Comparison of ENCODE assay signal across 31 cellular contexts in genomic region chr12:58412466-58412865, GRCh38.
DNase-seq lines count a peak whose midpoint lies in the region; ATAC-seq and TF ChIP-seq lines count a peak whose summit lies in the region.
"Had no signal": no experiment of that assay in that cellular context is flagged by ENCODE, and none has a peak within 500 bp of the region (broad histone marks: within the 10 kb centered on the region; RNA-seq: fewer than 3 reads in every experiment).

No MANE protein-coding gene starts in this region.

- TF ChIP-seq CTCF in PC-3 (conservative IDR thresholded peaks at IDR 0.05; ENCODE audit: low read depth, low read length) (no peak), mesothelial cell of epicardium (IDR thresholded peaks at IDR 0.05; ENCODE audit: unreplicated experiment) (no peak), mucosa of descending colon (IDR thresholded peaks at IDR 0.05) (no peak)

- no peak for ATAC-seq in PC-3
- no peak for ATAC-seq in mucosa of descending colon
- ATAC-seq in GM19397 (IDR thresholded peaks at IDR 0.05; ENCODE audit: unreplicated experiment): no peak
- ATAC-seq in GM21786 (IDR thresholded peaks at IDR 0.05; ENCODE audit: unreplicated experiment): no peak
- ATAC-seq in GM18873 (IDR thresholded peaks at IDR 0.05; ENCODE audit: low FRiP score, unreplicated experiment): no peak
- ATAC-seq: HepG2; naive thymus-derived CD8-positive, alpha-beta T cell; Panc1; stimulated activated naive CD8-positive, alpha-beta T cell treated with anti-CD3 and anti-CD28 coated beads, Interleukin-15, amount 100 ng/mL, for 72 hours had no signal

- POLR2A ChIA-PET in PC-3 (lab: Charles Lee; ENCODE audit: unreplicated experiment): no interaction called here

- DNase-seq in CMK (ENCODE audit: low read depth): peak; percentile 9
- DNase-seq in PC-3: no peak
- DNase-seq in erythroblast (lab: John Stamatoyannopoulos, UW): peak; percentile 78 to 83
- no peak for DNase-seq in mesothelial cell of epicardium (ENCODE audit: low spot score in 2 of 2, unreplicated experiment in 2 of 2)
- DNase-seq in mucosa of descending colon: no peak
- DNase-seq: activated CD4-positive, alpha-beta T cell treated with anti-CD3 and anti-CD28 coated beads, Interleukin-2, amount 50 U/mL, for 4 hours; activated naive CD4-positive, alpha-beta T cell treated with Interleukin-2 at 50 U/mL for 16 hours; amniotic stem cell; BE2C; brain microvascular endothelial cell; CD8-positive, alpha-beta memory T cell; GDM1; HFFc6; Kasumi-1; left cardiac atrium; naive thymus-derived CD8-positive, alpha-beta T cell; NCI-H1694; NCI-H2171 treated with DMSO at 0.1 percent for 48 hours; NCI-H510A treated with DMSO at 0.1 percent for 48 hours; NK-92 treated with Interleukin-12 subunit alpha and Interleukin-12 subunit beta, amount 100 ng/mL, for 24 hours; occipital lobe; stimulated activated CD4-positive, alpha-beta T cell treated with anti-CD3 and anti-CD28 coated beads, Interleukin-1b, Interleukin-23, amount 100 ng/mL, for 48 hours; stimulated activated CD8-positive, alpha-beta memory T cell treated with anti-CD3 and anti-CD28 coated beads, Interleukin-4, amount 100 ng/mL, for 48 hours; stimulated activated naive CD8-positive, alpha-beta T cell treated with anti-CD3 and anti-CD28 coated beads, Interleukin-15, amount 100 ng/mL, for 72 hours; thyroid gland had no signal

- CTCF ChIA-PET in PC-3 (lab: Charles Lee): no interaction called here

- H2AFZ ChIP-seq in PC-3 (ENCODE audit: low read length): no peak overlapping the region

- H3K9me3 ChIP-seq in PC-3 (ENCODE audit: low read length) (no peaks in the 10 kb centered on the region), mucosa of descending colon (no peaks in the 10 kb centered on the region)
- H3K9me3 ChIP-seq: BE2C, thyroid gland had no signal

- no peaks in the 10 kb centered on the region for H3K9me2 ChIP-seq in PC-3 (replicated peaks; ENCODE audit: low read length)

- H3K4me1 ChIP-seq in PC-3 (ENCODE audit: insufficient read depth, low read length) (peaks cover 47% of the 10 kb centered on the region), mucosa of descending colon (ENCODE audit: low read depth) (no peaks in the 10 kb centered on the region)
- H3K4me1 ChIP-seq: BE2C had no signal

- H3K79me2 ChIP-seq in PC-3 (ENCODE audit: low read length): no peaks in the 10 kb centered on the region

- H3K4me3 ChIP-seq in PC-3 (ENCODE audit: low read length) (no peak overlapping the region), mucosa of descending colon (no peak overlapping the region)
- H3K4me3 ChIP-seq: skin epidermis, thyroid gland had no signal

- H3K27ac Mint-ChIP-seq in mesothelial cell of epicardium: peak overlapping the region; percentile 53
- H3K27ac Mint-ChIP-seq: CD8-positive, alpha-beta memory T cell; naive thymus-derived CD8-positive, alpha-beta T cell; stimulated activated naive CD8-positive, alpha-beta T cell treated with anti-CD3 and anti-CD28 coated beads, Interleukin-15, amount 100 ng/mL, for 72 hours had no signal

- intact Hi-C loops in PC-3 (cut with micrococcal nuclease) (no loop called here), mucosa of descending colon (cut with DNase I, micrococcal nuclease) (no loop called here)

- H3K4me3 Mint-ChIP-seq in mesothelial cell of epicardium: no peak overlapping the region
- H3K4me3 Mint-ChIP-seq: CD8-positive, alpha-beta memory T cell; HFFc6; naive thymus-derived CD8-positive, alpha-beta T cell; stimulated activated naive CD8-positive, alpha-beta T cell treated with anti-CD3 and anti-CD28 coated beads, Interleukin-15, amount 100 ng/mL, for 72 hours had no signal

- H3K36me3 ChIP-seq in PC-3 (ENCODE audit: low read depth, low read length) (no peaks in the 10 kb centered on the region), mucosa of descending colon (ENCODE audit: low read depth) (no peaks in the 10 kb centered on the region)
- H3K36me3 ChIP-seq: BE2C, brain microvascular endothelial cell, thyroid gland had no signal

- H3K4me2 ChIP-seq in PC-3 (ENCODE audit: low read length): no peak overlapping the region; the same call in 1 of the 2 replicates

- no peaks in the 10 kb centered on the region for H3K27me3 Mint-ChIP-seq in mesothelial cell of epicardium (ENCODE audit: low read depth)

- H3K9me3 Mint-ChIP-seq in mesothelial cell of epicardium: no peaks in the 10 kb centered on the region
- H3K9me3 Mint-ChIP-seq: CD8-positive, alpha-beta memory T cell; HFFc6; naive thymus-derived CD8-positive, alpha-beta T cell; stimulated activated naive CD8-positive, alpha-beta T cell treated with anti-CD3 and anti-CD28 coated beads, Interleukin-15, amount 100 ng/mL, for 72 hours had no signal

- no peaks in the 10 kb centered on the region for H3F3A ChIP-seq in PC-3 (ENCODE audit: low read length, unreplicated experiment)

- no TSS peak for BruUV-seq in PC-3 (replicated peaks; lab: Mats Ljungman, UMichigan)

- no peaks in the 10 kb centered on the region for H3K36me3 Mint-ChIP-seq in mesothelial cell of epicardium
- H3K36me3 Mint-ChIP-seq: CD8-positive, alpha-beta memory T cell; naive thymus-derived CD8-positive, alpha-beta T cell had no signal

- no peak for TF ChIP-seq POLR2A in erythroblast (IDR thresholded peaks at IDR 0.05; ENCODE audit: low read length)

- no peaks in the 10 kb centered on the region for H3K27me3 ChIP-seq in PC-3 (ENCODE audit: low read length)
- H3K27me3 ChIP-seq: BE2C, brain microvascular endothelial cell, thyroid gland had no signal

- H3K4me1 Mint-ChIP-seq in mesothelial cell of epicardium: peaks cover 53% of the 10 kb centered on the region
- H3K4me1 Mint-ChIP-seq: CD8-positive, alpha-beta memory T cell; naive thymus-derived CD8-positive, alpha-beta T cell; stimulated activated naive CD8-positive, alpha-beta T cell treated with anti-CD3 and anti-CD28 coated beads, Interleukin-15, amount 100 ng/mL, for 72 hours had no signal

- H3K27ac ChIP-seq in PC-3 (ENCODE audit: low read length): peak overlapping the region; percentile 98
- H3K27ac ChIP-seq: thyroid gland had no signal

- H4K20me1 ChIP-seq in PC-3 (ENCODE audit: low read length): no peaks in the 10 kb centered on the region

- H3K9ac ChIP-seq in PC-3 (ENCODE audit: low read length): peak overlapping the region; percentile 88; the same call in 1 of the 2 replicates

Comparison
In these comparisons a context has a peak if more than half of its experiments do, and no peak if none do; other contexts are left out.
1. DNase-seq: peak in CMK (single experiment) and erythroblast (2 of 2); none in PC-3 (single experiment), mesothelial cell of epicardium (0 of 2) and mucosa of descending colon (0 of 3).